In genomic region chr5:43193952-43194321, GRCh38 we compare ENCODE assay signal across 9 cellular contexts. TPM values are rescaled to one million over a fixed set of nuclear protein-coding genes. Genes with fewer than 3 reads are reported as not detected.
DNase-seq lines count a peak whose midpoint lies in the region; ATAC-seq, FAIRE-seq and TF ChIP-seq lines count a peak whose summit lies in the region.
"Had no signal": no experiment of that assay in that cellular context is flagged by ENCODE, and none has a peak within 500 bp of the region (broad histone marks: within the 10 kb centered on the region; RNA-seq: fewer than 3 reads in every experiment).

No MANE protein-coding gene starts in this region.

- WGBS in K562 (ENCODE audit: insufficient coverage, low coverage, missing lambda C conversion rate) = 37% methylated on average over 6 of the region's 6 CpGs

- H3K4me1 ChIP-seq in K562 (replicated peaks in 1 of 2; ENCODE audit: control insufficient read depth in 2 of 2, insufficient read depth in 2 of 2, low read length in 2 of 2) = peaks cover 12 to 13% of the 10 kb centered on the region in 2 experiments; a peak in 3 of 5 replicates
- H3K4me1 ChIP-seq in left lung = peaks cover 15 to 31% of the 10 kb centered on the region in 2 donors

- no peak for TF ChIP-seq CTCF in K562 (IDR thresholded peaks at IDR 0.05 in 2 of 3, conservative IDR thresholded peaks at IDR 0.05 in 1 of 3; ENCODE audit: insufficient read depth in 2 of 3, low read depth in 1 of 3, low read length in 3 of 3)
- no peak for TF ChIP-seq CTCF in left lung (IDR thresholded peaks at IDR 0.05)

- POLR2A ChIA-PET in K562 (lab: Yijun Ruan, JAX) = interaction anchor here (1.2 to 2.1 kb wide), 3 partner anchors 19 to 290 kb away, joined by 3 to 6 read pairs (median 4); partner anchors contain the start of gene TMEM267

- peaks cover 19 to 30% (median 26%) of the 10 kb centered on the region in 3 donors for H3K4me1 Mint-ChIP-seq in naive B cell

- no peaks in the 10 kb centered on the region for H3K9me3 ChIP-seq in K562 (replicated peaks; ENCODE audit: control insufficient read depth, insufficient read depth, low read depth, low read length)
- no peaks in the 10 kb centered on the region for H3K9me3 ChIP-seq in left lung

- no peak for TF ChIP-seq RAD21 in K562 (CRISPR knock-in tag; conservative IDR thresholded peaks at IDR 0.05 in 1 of 2, IDR thresholded peaks at IDR 0.05 in 1 of 2)

- peaks cover 19 to 25% (median 20%) of the 10 kb centered on the region in 3 donors for H3K27me3 Mint-ChIP-seq in naive B cell

- H3K27me3 ChIP-seq in H7 (ENCODE audit: control insufficient read depth, insufficient read depth, low read length) = peaks cover 31% of the 10 kb centered on the region
- H3K27me3 ChIP-seq in K562 (ENCODE audit: control insufficient read depth in 2 of 2, insufficient read depth in 2 of 2, low read length in 2 of 2) = no peaks in the 10 kb centered on the region
- H3K27me3 ChIP-seq in left lung = peaks cover 0 to 36% of the 10 kb centered on the region in 2 donors

- no peaks in the 10 kb centered on the region for H4K20me1 ChIP-seq in K562 (replicated peaks; ENCODE audit: control insufficient read depth, insufficient read depth, low read length)

- CTCF ChIA-PET in K562 (lab: Yijun Ruan, JAX; ENCODE audit: low intra/inter-chr PET ratio) = no interaction called here

- peak overlapping the region in 1 of 2 experiments; percentile 11; a peak in 1 of 4 replicates for H3K9ac ChIP-seq in K562 (ENCODE audit: insufficient read depth in 1 of 2, low read depth in 2 of 2, low read length in 2 of 2)

- H3K4me3 Mint-ChIP-seq in naive B cell = peak overlapping the region in 7 of 8 donors; percentile 37 to 92 (median 90)

- no peak overlapping the region for H3K27ac ChIP-seq in K562 (ENCODE audit: extremely low read depth, low read depth, low read length)
- peak overlapping the region in 1 of 2 donors; percentile 37 for H3K27ac ChIP-seq in left lung

- H3K9me3 Mint-ChIP-seq in naive B cell = peaks cover 0 to 2% (median 0%) of the 10 kb centered on the region in 7 donors

- peak overlapping the region; percentile 54 for H2AFZ ChIP-seq in K562 (ENCODE audit: low read depth, low read length)

- in situ Hi-C loops in K562 (cut with MboI) = no loop called here

- H3K9me1 ChIP-seq in K562 (ENCODE audit: control insufficient read depth, insufficient read depth, low read length) = no peaks in the 10 kb centered on the region

- H3K79me2 ChIP-seq in K562 (ENCODE audit: control insufficient read depth, insufficient read depth, low read length) = no peaks in the 10 kb centered on the region

- DNase-seq in AG08395 (ENCODE audit: low spot score) (peak; percentile 60), H7 (peak; percentile 37), K562 (ENCODE audit: extremely low read depth in 1 of 4, low spot score in 3 of 4) (no peak), naive B cell (no peak), kidney tubule cell (ENCODE audit: low spot score) (no peak), left lung (no peak)
- DNase-seq: GF-D8 had no signal

- H3K4me2 ChIP-seq in K562 (ENCODE audit: insufficient read depth, low read length) = peak overlapping the region; percentile 23; the same call in 1 of the 2 replicates

- intact Hi-C loops in K562 (cut with micrococcal nuclease) = no loop called here
- intact Hi-C loops in left lung (cut with DNase I) = no loop called here

- no peak for FAIRE-seq in K562 (lab: Jason Lieb, UNC)

- TF ChIP-seq POLR2A in K562 (conservative IDR thresholded peaks at IDR 0.05) (no peak), GM18505 (IDR thresholded peaks at IDR 0.05; ENCODE audit: borderline replicate concordance, extremely low read depth, insufficient read depth, insufficient read length) (no peak)

- ATAC-seq in K562 (peak; percentile 39), naive B cell (ENCODE audit: low read depth in 2 of 2) (no peak), GM21381 (IDR thresholded peaks at IDR 0.05; ENCODE audit: unreplicated experiment) (no peak), GM18505 (IDR thresholded peaks at IDR 0.05; ENCODE audit: unreplicated experiment) (no peak), left lung (no peak)

- no peaks in the 10 kb centered on the region for H3K36me3 ChIP-seq in H7 (replicated peaks; ENCODE audit: control insufficient read depth, insufficient read depth, low read length)
- no peaks in the 10 kb centered on the region for H3K36me3 ChIP-seq in K562 (ENCODE audit: control insufficient read depth, insufficient read depth, low read length)
- H3K36me3 ChIP-seq in left lung = no peaks in the 10 kb centered on the region

- H3K4me3 ChIP-seq in H7 (ENCODE audit: insufficient read depth, low read depth, low read length) = no peak overlapping the region
- no peak overlapping the region for H3K4me3 ChIP-seq in K562
- peak overlapping the region in 1 of 2 donors; percentile 54 for H3K4me3 ChIP-seq in left lung

- BruUV-seq in K562 (replicated peaks; lab: Mats Ljungman, UMichigan) = no TSS peak

- no peaks in the 10 kb centered on the region for H3K36me3 Mint-ChIP-seq in naive B cell

- TF ChIP-seq EP300 in K562 (IDR thresholded peaks at IDR 0.05; ENCODE audit: low read length) = no peak

- H3K27ac Mint-ChIP-seq in naive B cell = peak overlapping the region in 5 of 6 donors; percentile 47 to 95 (median 77)

RNA-seq across cellular contexts. Expression of gene NIM1K, which starts 1.9 kb away (rescaled TPM):
- not detected in 2 replicates for total RNA-seq in H7 (2014; rRNA removed; shearing (Covaris generic))
- 0.12 and 0.14 TPM in 2 replicates for total RNA-seq in K562 (2011; cell fraction: chromatin; rRNA removed; ENCODE audit: low replicate concordance)
- total RNA-seq in K562 (2011; cell fraction: nucleolus; rRNA removed) = not detected in 2 replicates
- total RNA-seq in K562 (2011; cell fraction: nucleoplasm; rRNA removed) = not detected in 2 replicates
- 0.04 TPM in 1 of 2 replicates, not detected in the other for total RNA-seq in K562 (2014; rRNA removed)
- total RNA-seq in K562 (2014; rRNA removed; fragmentation: Illumina TruSeq; extraction: Trizol) = not detected in 2 replicates
- 0.07 and 0.08 TPM in 2 replicates for total RNA-seq in K562 (2015; rRNA removed; fragmentation: Illumina TruSeq; extraction: Trizol)
- total RNA-seq in K562 (2021) = 0.13 and 0.31 TPM in 2 replicates
- 0.04 TPM in 1 of 2 replicates, not detected in the other for polyA plus RNA-seq in K562 (2011; rRNA removed)
- 0.03 TPM in 1 of 2 replicates, not detected in the other for polyA plus RNA-seq in K562 (2011; cell fraction: cytosol; rRNA removed)
- 0.06 and 0.13 TPM in 2 replicates for polyA plus RNA-seq in K562 (2011; cell fraction: nucleus; rRNA removed)
- 0.08 TPM in 2 replicates for polyA plus RNA-seq in K562 (2012)
- 0.04 and 0.09 TPM in 2 replicates for polyA plus RNA-seq in K562 (2014; fragmentation: Illumina TruSeq; extraction: Trizol)
- under 1 TPM in 1 of 2 experiments, not detected in 1; 0.03 TPM for polyA plus RNA-seq in K562 (2014; fragmentation: Nextera tagmentation; extraction: Ambion mirVana)
- polyA plus RNA-seq in K562 (2014; rRNA removed) = 0.34 TPM in 1 of 2 replicates, not detected in the other
- polyA minus RNA-seq in K562 (2011; rRNA and poly(A)+ RNA removed) = 0.09 and 0.21 TPM in 2 replicates
- not detected in 2 replicates for polyA minus RNA-seq in K562 (2011; cell fraction: cytosol; rRNA and poly(A)+ RNA removed)
- polyA minus RNA-seq in K562 (2011; cell fraction: nucleus; rRNA and poly(A)+ RNA removed) = 0.13 TPM in 1 of 2 replicates, not detected in the other
- under 1 TPM in 4 of 6 donors, not detected in 2; 0.09 to 0.90 (median 0.22) TPM for polyA plus RNA-seq in naive B cell (ENCODE audit: low read depth in 6 of 6)
- 1 to 10 TPM; 1.2 to 3.0 TPM for total RNA-seq in left lung

Comparison
In these comparisons a context has a peak if more than half of its experiments do, and no peak if none do; other contexts are left out.
1. DNase-seq: peak in AG08395 (single experiment) and H7 (single experiment); none in K562 (0 of 4), naive B cell (single experiment), kidney tubule cell (single experiment) and left lung (0 of 2).